In the genomic region with DNA sequence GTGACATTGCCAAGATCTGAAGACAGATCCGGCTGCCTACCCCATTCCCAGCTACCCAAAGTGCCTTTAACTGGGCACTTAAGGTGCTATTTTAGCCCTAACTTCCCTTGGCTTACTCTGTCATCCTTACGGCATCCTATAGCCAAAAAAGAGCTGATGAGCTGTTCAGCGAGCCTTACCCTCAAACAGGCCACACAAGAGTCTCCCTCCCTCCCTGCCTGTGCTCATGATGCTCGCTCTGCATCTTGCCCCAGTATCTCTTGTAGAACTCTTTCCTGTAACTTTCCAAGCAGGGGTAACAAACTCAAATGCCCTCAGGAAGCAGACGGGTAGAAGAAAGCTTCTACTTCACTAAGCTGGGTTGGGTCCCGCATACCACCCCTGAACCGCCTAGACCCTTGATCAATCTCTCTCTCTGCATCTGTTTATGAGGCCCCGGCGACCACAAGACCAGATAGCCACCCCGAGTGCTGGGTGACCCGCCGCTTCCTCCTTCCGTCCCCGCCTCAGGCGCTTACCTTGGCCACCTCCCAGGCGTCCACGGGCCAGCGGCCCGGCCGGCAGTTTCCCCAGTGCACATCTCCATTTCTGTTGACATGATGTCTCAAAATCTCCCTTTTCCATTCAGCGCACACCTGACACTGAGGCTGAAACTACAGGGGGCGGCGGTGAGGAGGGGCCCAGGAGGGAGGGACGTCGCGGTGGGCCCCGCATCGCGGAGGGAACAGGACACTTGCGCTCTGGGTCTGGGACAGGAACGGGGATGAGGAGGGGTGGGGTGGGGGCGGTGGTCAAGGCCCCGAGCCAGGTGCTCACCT, we compare ENCODE assay signal across 8 cellular contexts. TPM values are rescaled to one million over a fixed set of nuclear protein-coding genes. Genes with fewer than 3 reads are reported as not detected.
DNase-seq lines count a peak whose midpoint lies in the region; ATAC-seq and TF ChIP-seq lines count a peak whose summit lies in the region.

No MANE protein-coding gene starts in this region.

- DNase-seq in NCI-H748 treated with DMSO at 0.1 percent for 48 hours (lab: John Stamatoyannopoulos, UW) (peak; percentile 34), fibroblast of lung (ENCODE audit: low read depth in 2 of 2) (peak; percentile 11 to 27), SHP77 treated with DMSO at 0.1 percent for 48 hours (lab: John Stamatoyannopoulos, UW) (no peak)
- DNase-seq in activated T-cell treated with anti-CD3 and anti-CD28 coated beads, Interleukin-2, amount 50 U/mL, for 72 hours = peak; percentile 41 to 52
- peak in 3 of 9 donors; percentile 5 to 47 (median 34) for DNase-seq in naive thymus-derived CD4-positive, alpha-beta T cell

- no peaks in the 10 kb centered on the region for H3K27me3 ChIP-seq in fibroblast of lung (ENCODE audit: control insufficient read depth, insufficient read depth, low read length)
- H3K27me3 ChIP-seq in naive thymus-derived CD4-positive, alpha-beta T cell (ENCODE audit: control insufficient read depth in 2 of 2, insufficient read depth in 2 of 2, low read length in 2 of 2) = no peaks in the 10 kb centered on the region

- intact Hi-C loops in naive thymus-derived CD4-positive, alpha-beta T cell (cut with micrococcal nuclease) = loop anchor here (1.0 to 10.0 kb wide), 12 partner anchors 66 to 1842 kb away; a partner anchor contains a TSS

- H3K36me3 ChIP-seq in fibroblast of lung (ENCODE audit: control insufficient read depth, insufficient read depth, low read length) = no peaks in the 10 kb centered on the region
- peaks cover 0 to 9% (median 0%) of the 10 kb centered on the region in 3 experiments for H3K36me3 ChIP-seq in naive thymus-derived CD4-positive, alpha-beta T cell (ENCODE audit: control insufficient read depth in 2 of 3, insufficient read depth in 3 of 3, low read length in 3 of 3)
- no peaks in the 10 kb centered on the region for H3K36me3 ChIP-seq in urinary bladder (ENCODE audit: insufficient read depth)

- CTCF ChIA-PET in naive thymus-derived CD4-positive, alpha-beta T cell (lab: Charles Lee) = interaction anchor here (0.8 kb wide), 1 partner anchor 469 kb away, joined by 3 read pairs; no protein-coding TSS in a partner anchor

- WGBS in urinary bladder = under 1% methylated on average over 33 of the region's 33 CpGs

- H3K9ac ChIP-seq in fibroblast of lung (ENCODE audit: insufficient read depth, low read length) = peak overlapping the region; percentile 82

- peak overlapping the region; percentile 95 to 99 for H3K4me3 Mint-ChIP-seq in activated T-cell treated with anti-CD3 and anti-CD28 coated beads, Interleukin-2, amount 50 U/mL, for 72 hours
- H3K4me3 Mint-ChIP-seq in naive thymus-derived CD4-positive, alpha-beta T cell = peak overlapping the region; percentile 89 to 96 (median 94)

- no peak for TF ChIP-seq POLR2A in GM18505 (IDR thresholded peaks at IDR 0.05; ENCODE audit: borderline replicate concordance, extremely low read depth, insufficient read depth, insufficient read length)

- peaks cover 35% of the 10 kb centered on the region for H3K4me1 Mint-ChIP-seq in activated T-cell treated with anti-CD3 and anti-CD28 coated beads, Interleukin-2, amount 50 U/mL, for 72 hours (ENCODE audit: low read depth)
- peaks cover 25 to 57% (median 37%) of the 10 kb centered on the region in 7 donors for H3K4me1 Mint-ChIP-seq in naive thymus-derived CD4-positive, alpha-beta T cell

- H3K27ac ChIP-seq in fibroblast of lung (ENCODE audit: insufficient read depth, low read length) (peak overlapping the region; percentile 74), urinary bladder (ENCODE audit: low read depth) (peak overlapping the region; percentile 88)
- H3K27ac ChIP-seq in naive thymus-derived CD4-positive, alpha-beta T cell (ENCODE audit: low read depth, low read length) = peak overlapping the region; percentile 89

- peaks cover 11 to 14% of the 10 kb centered on the region in 2 donors for H3K36me3 Mint-ChIP-seq in activated T-cell treated with anti-CD3 and anti-CD28 coated beads, Interleukin-2, amount 50 U/mL, for 72 hours (ENCODE audit: insufficient read depth in 2 of 2)
- peaks cover 3 to 23% (median 16%) of the 10 kb centered on the region in 5 donors for H3K36me3 Mint-ChIP-seq in naive thymus-derived CD4-positive, alpha-beta T cell

- peaks cover 39% of the 10 kb centered on the region for H3K79me2 ChIP-seq in fibroblast of lung (ENCODE audit: control insufficient read depth, insufficient read depth, low read length)

- H3K9me3 Mint-ChIP-seq in activated T-cell treated with anti-CD3 and anti-CD28 coated beads, Interleukin-2, amount 50 U/mL, for 72 hours = no peaks in the 10 kb centered on the region
- H3K9me3 Mint-ChIP-seq in naive thymus-derived CD4-positive, alpha-beta T cell = no peaks in the 10 kb centered on the region

- ATAC-seq in GM18505 (IDR thresholded peaks at IDR 0.05; ENCODE audit: unreplicated experiment) (peak; percentile 31), HG02798 (IDR thresholded peaks at IDR 0.05; ENCODE audit: poor library complexity, unreplicated experiment) (peak; percentile 28)
- peak; percentile 45 for ATAC-seq in activated T-cell treated with anti-CD3 and anti-CD28 coated beads, Interleukin-2, amount 50 U/mL, for 72 hours (replicated peaks in 1 of 2)
- ATAC-seq in naive thymus-derived CD4-positive, alpha-beta T cell = peak; percentile 25

- no peaks in the 10 kb centered on the region for H3K27me3 Mint-ChIP-seq in activated T-cell treated with anti-CD3 and anti-CD28 coated beads, Interleukin-2, amount 50 U/mL, for 72 hours (ENCODE audit: low read depth)
- no peaks in the 10 kb centered on the region for H3K27me3 Mint-ChIP-seq in naive thymus-derived CD4-positive, alpha-beta T cell

- H3K4me3 ChIP-seq in fibroblast of lung (replicated peaks in 1 of 4; ENCODE audit: control extremely low read depth in 1 of 4, insufficient read depth in 1 of 4, low read depth in 3 of 4, low read length in 4 of 4) (peak overlapping the region; percentile 69 to 85 (median 72)), urinary bladder (ENCODE audit: low read depth, low read length) (peak overlapping the region; percentile 95)
- H3K4me3 ChIP-seq in naive thymus-derived CD4-positive, alpha-beta T cell (ENCODE audit: low read length) = peak overlapping the region; percentile 73

- TF ChIP-seq CTCF in fibroblast of lung (conservative IDR thresholded peaks at IDR 0.05 in 1 of 2, IDR thresholded peaks at IDR 0.05 in 1 of 2; ENCODE audit: low read depth in 1 of 2, low read length in 2 of 2) = no peak

- POLR2A ChIA-PET in naive thymus-derived CD4-positive, alpha-beta T cell (lab: Charles Lee) = interaction anchor here (1.1 to 2.3 kb wide), 2 partner anchors 64 to 88 kb away, joined by 3 to 9 read pairs; a partner anchor contains a TSS

- no peaks in the 10 kb centered on the region for H4K20me1 ChIP-seq in fibroblast of lung (ENCODE audit: control insufficient read depth, extremely low read depth, insufficient read depth, low read length)

- peak overlapping the region; percentile 84 for H3K4me2 ChIP-seq in fibroblast of lung (ENCODE audit: extremely low read depth, insufficient read depth, low read length)

- peak overlapping the region; percentile 39 for H2AFZ ChIP-seq in fibroblast of lung (ENCODE audit: low read length)

- H3K4me1 ChIP-seq in fibroblast of lung (ENCODE audit: control insufficient read depth, extremely low read depth, insufficient read depth, low read length) = no peaks in the 10 kb centered on the region
- peaks cover 3 to 19% of the 10 kb centered on the region in 2 donors for H3K4me1 ChIP-seq in naive thymus-derived CD4-positive, alpha-beta T cell (ENCODE audit: control insufficient read depth in 2 of 2, insufficient read depth in 2 of 2, low read length in 2 of 2)
- H3K4me1 ChIP-seq in urinary bladder (ENCODE audit: insufficient read depth) = no peaks in the 10 kb centered on the region

- H3K27ac Mint-ChIP-seq in activated T-cell treated with anti-CD3 and anti-CD28 coated beads, Interleukin-2, amount 50 U/mL, for 72 hours = peak overlapping the region; percentile 95
- H3K27ac Mint-ChIP-seq in naive thymus-derived CD4-positive, alpha-beta T cell = peak overlapping the region; percentile 84 to 98 (median 91)

- H3K9me3 ChIP-seq in fibroblast of lung (ENCODE audit: control insufficient read depth, insufficient read depth, low read depth, low read length) = no peaks in the 10 kb centered on the region
- H3K9me3 ChIP-seq in naive thymus-derived CD4-positive, alpha-beta T cell (ENCODE audit: control insufficient read depth in 2 of 3, low read length in 3 of 3) = no peaks in the 10 kb centered on the region

RNA-seq across cellular contexts. Expression of a gene that starts 0.7 kb away (rescaled TPM):
- total RNA-seq in activated T-cell treated with anti-CD3 and anti-CD28 coated beads, Interleukin-2, amount 50 U/mL, for 72 hours = 10 to 100 TPM; 25.0 to 33.3 TPM
- total RNA-seq in fibroblast of lung (6.2 and 12.4 TPM in 2 replicates), urinary bladder (12.5 TPM)
- polyA plus RNA-seq in fibroblast of lung (11.5 and 14.7 TPM in 2 replicates), urinary bladder (8.0 TPM)
- 7.7 and 8.5 TPM in 2 replicates for polyA plus RNA-seq in fibroblast of lung (2012)
- polyA minus RNA-seq in fibroblast of lung (ENCODE audit: low replicate concordance) = 2.3 and 3.3 TPM in 2 replicates
- total RNA-seq in naive thymus-derived CD4-positive, alpha-beta T cell = 10 to 100 TPM; 15.0 to 25.4 (median 22.2) TPM
- polyA plus RNA-seq in naive thymus-derived CD4-positive, alpha-beta T cell = 10 to 100 TPM; 34.7 to 34.8 TPM

RNA-seq across cellular contexts. Expression of a gene that starts 23.5 kb away (rescaled TPM):
- total RNA-seq in activated T-cell treated with anti-CD3 and anti-CD28 coated beads, Interleukin-2, amount 50 U/mL, for 72 hours = not detected
- total RNA-seq in fibroblast of lung = not detected in 2 replicates
- polyA plus RNA-seq in fibroblast of lung = not detected in 2 replicates
- not detected in 2 replicates for polyA plus RNA-seq in fibroblast of lung (2012)
- not detected in 2 replicates for polyA minus RNA-seq in fibroblast of lung (ENCODE audit: low replicate concordance)
- not detected for total RNA-seq in naive thymus-derived CD4-positive, alpha-beta T cell
- polyA plus RNA-seq in naive thymus-derived CD4-positive, alpha-beta T cell = not detected
- not detected for total RNA-seq in urinary bladder
- polyA plus RNA-seq in urinary bladder = not detected
